18 cellular contexts compared by ENCODE assay signal in the genomic region with DNA sequence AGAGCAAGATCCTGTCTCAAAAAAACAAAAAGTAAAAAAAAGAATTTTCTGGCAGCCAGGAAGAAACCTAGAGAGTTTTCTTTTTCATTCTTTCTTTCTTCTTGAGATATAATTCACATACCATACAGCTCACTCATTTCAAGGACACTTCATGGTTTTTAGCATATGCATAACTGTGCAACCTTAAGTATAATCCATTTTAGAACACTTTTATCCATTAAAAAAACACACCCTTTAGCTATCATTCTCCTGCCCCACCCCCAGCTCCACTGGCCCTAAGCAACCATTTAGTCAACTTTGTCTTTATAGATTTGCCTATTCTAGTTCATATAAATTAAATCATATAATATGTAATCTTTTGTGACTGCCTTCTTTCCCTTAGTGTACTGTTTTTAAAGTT.
"Had no signal": no experiment of that assay in that cellular context is flagged by ENCODE, and none has a peak within 500 bp of the region (broad histone marks: within the 10 kb centered on the region; RNA-seq: fewer than 3 reads in every experiment).

No MANE protein-coding gene starts in this region.

- H3K4me3 Mint-ChIP-seq: activated B cell treated with CpG ODN at 0.5 μM for 24 hours; activated CD4-positive, alpha-beta T cell treated with anti-CD3 and anti-CD28 coated beads, Interleukin-2, amount 10 ng/mL, durations not matched to agents 24 days and 14 days; nephron progenitor cell; T-helper 1 cell treated with Interleukin-12 subunit alpha and Interleukin-12 subunit beta and Interleukin-4 antibody, amounts not matched to agents 30 μg/mL and 1 μg/mL, for 36 hours had no signal

- H3K4me1 Mint-ChIP-seq: activated CD4-positive, alpha-beta T cell treated with anti-CD3 and anti-CD28 coated beads, Interleukin-2, amount 10 ng/mL, durations not matched to agents 24 days and 14 days; nephron progenitor cell had no signal

- H3K27me3 Mint-ChIP-seq: activated B cell treated with CpG ODN at 0.5 μM for 24 hours; activated CD4-positive, alpha-beta T cell treated with anti-CD3 and anti-CD28 coated beads, Interleukin-2, amount 10 ng/mL, durations not matched to agents 24 days and 14 days had no signal

- H3K4me1 ChIP-seq: colonic mucosa, gastroesophageal sphincter, left ventricle myocardium inferior, sigmoid colon, upper lobe of right lung had no signal

- H3K4me3 ChIP-seq: colonic mucosa, gastroesophageal sphincter, left ventricle myocardium inferior, ovary, sigmoid colon, upper lobe of right lung had no signal

- H3K9me3 ChIP-seq: colonic mucosa, gastroesophageal sphincter, left ventricle myocardium inferior, ovary, sigmoid colon, upper lobe of right lung had no signal

- H3K27me3 ChIP-seq: colonic mucosa, gastroesophageal sphincter, ovary, sigmoid colon, upper lobe of right lung had no signal

- ATAC-seq: gastroesophageal sphincter, upper lobe of right lung had no signal

- H3K9me3 Mint-ChIP-seq: activated B cell treated with CpG ODN at 0.5 μM for 24 hours; T-helper 1 cell treated with Interleukin-12 subunit alpha and Interleukin-12 subunit beta and Interleukin-4 antibody, amounts not matched to agents 30 μg/mL and 1 μg/mL, for 36 hours had no signal

- H3K27ac ChIP-seq: colonic mucosa, gastroesophageal sphincter, left ventricle myocardium inferior, ovary, sigmoid colon, upper lobe of right lung had no signal

- H3K36me3 ChIP-seq: colonic mucosa, gastroesophageal sphincter, left ventricle myocardium inferior, ovary, sigmoid colon, upper lobe of right lung had no signal

- DNase-seq: activated B cell treated with CpG ODN at 0.5 μM for 24 hours; activated CD4-positive, alpha-beta T cell treated with anti-CD3 and anti-CD28 coated beads, Interleukin-2, amount 10 ng/mL, durations not matched to agents 24 days and 14 days; activated CD8-positive, alpha-beta memory T cell treated with anti-CD3 and anti-CD28 coated beads for 24 hours; activated naive CD4-positive, alpha-beta T cell treated with anti-CD3 and anti-CD28 coated beads, Interleukin-2, amount 50 U/mL, for 16 hours; colonic mucosa; effector CD8-positive, alpha-beta T cell; kidney; left ventricle myocardium inferior; mesendoderm; nephron progenitor cell; ovary; sigmoid colon; stimulated activated CD4-positive, alpha-beta T cell treated with anti-CD3 and anti-CD28 coated beads, Interleukin-4, amount 100 ng/mL, for 1 hour; stimulated activated CD8-positive, alpha-beta memory T cell treated with anti-CD3 and anti-CD28 coated beads, Interleukin-4, amount 100 ng/mL, for 48 hours; stimulated activated naive CD8-positive, alpha-beta T cell treated with anti-CD3 and anti-CD28 coated beads, Interleukin-15, Interleukin-2, amounts not matched to agents 100 U/mL and 50 U/mL, for 24 hours; upper lobe of right lung had no signal

- H3K27ac Mint-ChIP-seq: activated B cell treated with CpG ODN at 0.5 μM for 24 hours; activated CD4-positive, alpha-beta T cell treated with anti-CD3 and anti-CD28 coated beads, Interleukin-2, amount 10 ng/mL, durations not matched to agents 24 days and 14 days; nephron progenitor cell; T-helper 1 cell treated with Interleukin-12 subunit alpha and Interleukin-12 subunit beta and Interleukin-4 antibody, amounts not matched to agents 30 μg/mL and 1 μg/mL, for 36 hours had no signal
